ENCODE assay signal across 8 cellular contexts in genomic region chr16:78100162-78100467, GRCh38. TPM values are rescaled to one million over a fixed set of nuclear protein-coding genes. Genes with fewer than 3 reads are reported as not detected.
DNase-seq lines count a peak whose midpoint lies in the region; ATAC-seq, FAIRE-seq and TF ChIP-seq lines count a peak whose summit lies in the region.

No MANE protein-coding gene starts in this region.

- peaks cover 0 to 8% of the 10 kb centered on the region in 2 experiments; a peak in 1 of 3 replicates for H3K36me3 ChIP-seq in HEK293 (ENCODE audit: control insufficient read depth in 2 of 2, insufficient read depth in 1 of 2, low read length in 2 of 2)
- no peaks in the 10 kb centered on the region for H3K36me3 ChIP-seq in astrocyte (ENCODE audit: insufficient read depth, low read length)
- no peaks in the 10 kb centered on the region for H3K36me3 ChIP-seq in mesendoderm (ENCODE audit: control insufficient read depth, insufficient read depth, low read length)

- H2BK120ac ChIP-seq in mesendoderm (ENCODE audit: low read depth, low read length) = no peak overlapping the region

- peak overlapping the region; percentile 96 for H3K4me3 ChIP-seq in HEK293 (ENCODE audit: low read depth, low read length)
- peak overlapping the region; percentile 85 for H3K4me3 ChIP-seq in astrocyte (ENCODE audit: insufficient read depth, low read depth, low read length)
- peak overlapping the region; percentile 37 for H3K4me3 ChIP-seq in mesendoderm (ENCODE audit: low read length)

- H3K4ac ChIP-seq in mesendoderm (ENCODE audit: low read depth, low read length) = no peak overlapping the region

- TF ChIP-seq CTCF in 22Rv1 (IDR thresholded peaks at IDR 0.05) = peak; percentile 55
- no peak; the same call in 1 of the 2 replicates for TF ChIP-seq CTCF in HEK293 (tag by site-specific recombination; IDR thresholded peaks at IDR 0.05)
- no peak for TF ChIP-seq CTCF in astrocyte (IDR thresholded peaks at IDR 0.05; ENCODE audit: insufficient read depth, low read depth, low read length)

- H3K4me1 ChIP-seq in HEK293 (ENCODE audit: control insufficient read depth, insufficient read depth, low read length) = 0 out of 2 replicates have a peak, but pooled peaks cover 2% of the 10 kb centered on the region
- H3K4me1 ChIP-seq in astrocyte (ENCODE audit: insufficient read depth, low read length) = peaks cover 2% of the 10 kb centered on the region
- H3K4me1 ChIP-seq in mesendoderm (ENCODE audit: control insufficient read depth, low read depth, low read length) = no peaks in the 10 kb centered on the region

- no peaks in the 10 kb centered on the region for H4K20me1 ChIP-seq in astrocyte (ENCODE audit: insufficient read depth, low read length)

- H4K8ac ChIP-seq in mesendoderm (ENCODE audit: low read depth, low read length) = no peak overlapping the region

- H3K27ac ChIP-seq in 22Rv1 (peak overlapping the region; percentile 91), HEK293 (ENCODE audit: extremely low read depth, low read depth, low read length) (peak overlapping the region; percentile 86; the same call in 1 of the 2 replicates), astrocyte (ENCODE audit: low read depth, low read length) (no peak overlapping the region), mesendoderm (ENCODE audit: low read depth, low read length) (no peak overlapping the region)

- H2AFZ ChIP-seq in astrocyte (ENCODE audit: low read depth, low read length) = peak overlapping the region; percentile 100

- H3K4me3 Mint-ChIP-seq in astrocyte (ENCODE audit: unreplicated experiment) = peak overlapping the region; percentile 91

- POLR2A ChIA-PET in HEK293 (lab: Yijun Ruan, JAX) = interaction anchor here (0.6 to 0.7 kb wide), 2 partner anchors 17 to 632 kb away, joined by 3 read pairs; no protein-coding TSS in a partner anchor

- no peaks in the 10 kb centered on the region for H3K9me3 ChIP-seq in HEK293 (ENCODE audit: control insufficient read depth, insufficient read depth, low read depth, low read length)
- H3K9me3 ChIP-seq in astrocyte (ENCODE audit: insufficient read depth, low read depth, low read length) = no peaks in the 10 kb centered on the region

- peaks cover 2% of the 10 kb centered on the region for H3K79me1 ChIP-seq in mesendoderm (ENCODE audit: low read length)

- H3K4me1 Mint-ChIP-seq in astrocyte (ENCODE audit: low read depth, unreplicated experiment) = no peaks in the 10 kb centered on the region

- DNase-seq in astrocyte (ENCODE audit: low read depth) (no peak), mesendoderm (no peak), NCI-H2171 (lab: John Stamatoyannopoulos, UW) (no peak), activated gamma-delta T cell treated with Interleukin-2 at 50 U/mL for 16 hours (no peak), left lobe of liver (ENCODE audit: low spot score) (no peak)

- H3K9ac ChIP-seq in astrocyte (ENCODE audit: low read length) = peak overlapping the region; percentile 88
- H3K9ac ChIP-seq in mesendoderm (ENCODE audit: low read length) = peak overlapping the region; percentile 72

- H3K27me3 ChIP-seq in astrocyte (ENCODE audit: insufficient read depth, low read length) = no peaks in the 10 kb centered on the region
- H3K27me3 ChIP-seq in mesendoderm (ENCODE audit: insufficient read depth, low read length, poor library complexity) = no peaks in the 10 kb centered on the region

- H3K23ac ChIP-seq in mesendoderm (ENCODE audit: low read length) = no peak overlapping the region

- H2BK5ac ChIP-seq in mesendoderm (ENCODE audit: low read length) = no peak overlapping the region

- FAIRE-seq in astrocyte (lab: Jason Lieb, UNC) = no peak

- peak overlapping the region; percentile 81 for H3K56ac ChIP-seq in mesendoderm (ENCODE audit: low read length)

- H2BK15ac ChIP-seq in mesendoderm (replicated peaks; ENCODE audit: low read depth) = no peak overlapping the region

- H3K4me2 ChIP-seq in astrocyte (ENCODE audit: low read length) = peak overlapping the region; percentile 83
- peak overlapping the region; percentile 80 for H3K4me2 ChIP-seq in mesendoderm (ENCODE audit: low read length)

- no peaks in the 10 kb centered on the region for H3K27me3 Mint-ChIP-seq in astrocyte (ENCODE audit: low read depth, unreplicated experiment)

- H2AK5ac ChIP-seq in mesendoderm (ENCODE audit: low read length) = no peak overlapping the region

- CTCF ChIA-PET in HEK293 (lab: Yijun Ruan, JAX) = interaction anchor here (0.5 to 2.0 kb wide), 23 partner anchors 10 to 1887 kb away, joined by 3 to 10 read pairs (median 3); no protein-coding TSS in a partner anchor

- ATAC-seq in HG03175 (IDR thresholded peaks at IDR 0.05; ENCODE audit: unreplicated experiment) (no peak), left lobe of liver (no peak)

- no peak overlapping the region for H3K27ac Mint-ChIP-seq in astrocyte (ENCODE audit: unreplicated experiment)

- H3K36me3 Mint-ChIP-seq in astrocyte (ENCODE audit: low read depth, unreplicated experiment) = no peaks in the 10 kb centered on the region

- no peak overlapping the region for H3K18ac ChIP-seq in mesendoderm (ENCODE audit: low read length)

- H3K9me3 Mint-ChIP-seq in astrocyte (ENCODE audit: unreplicated experiment) = peaks cover 5% of the 10 kb centered on the region

- no peaks in the 10 kb centered on the region for H3K79me2 ChIP-seq in astrocyte (ENCODE audit: insufficient read depth, low read length)
- H3K79me2 ChIP-seq in mesendoderm (ENCODE audit: control insufficient read depth, insufficient read depth, low read length) = no peaks in the 10 kb centered on the region

- H4K5ac ChIP-seq in mesendoderm (ENCODE audit: low read length) = no peak overlapping the region

- no CpG with 5 or more reads among the region's 6 CpGs for WGBS in mesendoderm (ENCODE audit: extremely low coverage, insufficient coverage, low lambda C conversion rate)

TF ChIP-seq in HEK293, 187 proteins besides CTCF, POLR2A, EP300 and RAD21 (continues in another document):
- TF ChIP-seq ZNF837 (tag by site-specific recombination; IDR thresholded peaks at IDR 0.05) = no peak
- no peak for TF ChIP-seq ZNF404 (tag by site-specific recombination; IDR thresholded peaks at IDR 0.05)
- TF ChIP-seq PRDM10 (tag by site-specific recombination; IDR thresholded peaks at IDR 0.05) = no peak
- TF ChIP-seq ZBTB17 (tag by site-specific recombination; IDR thresholded peaks at IDR 0.05) = no peak
- TF ChIP-seq ZNF555 (tag by site-specific recombination; conservative IDR thresholded peaks at IDR 0.05) = no peak
- no peak for TF ChIP-seq YY2 (tag by site-specific recombination; IDR thresholded peaks at IDR 0.05)
- no peak for TF ChIP-seq ZNF416 (tag by site-specific recombination; IDR thresholded peaks at IDR 0.05)
- TF ChIP-seq ZNF155 (tag by site-specific recombination; IDR thresholded peaks at IDR 0.05) = no peak
- no peak for TF ChIP-seq REST (tag by site-specific recombination; IDR thresholded peaks at IDR 0.05)
- TF ChIP-seq ZNF37A (tag by site-specific recombination; IDR thresholded peaks at IDR 0.05) = no peak
- TF ChIP-seq GLI4 (tag by site-specific recombination; IDR thresholded peaks at IDR 0.05) = no peak

RNA-seq across cellular contexts. Expression of gene WWOX, which starts 0.7 kb away (rescaled TPM):
- total RNA-seq in astrocyte (7.1 and 7.3 TPM in 2 replicates), left lobe of liver (15.1 TPM)
- polyA plus RNA-seq in mesendoderm (2013, experiment 1 of 2) = 10.8 TPM
- polyA plus RNA-seq in mesendoderm (2013, experiment 2 of 2) = 10.3 TPM

Comparison
In these comparisons a context has a peak if more than half of its experiments do, and no peak if none do; other contexts are left out.
1. H3K27ac ChIP-seq: peak in 22Rv1 (single experiment) and HEK293 (single experiment); none in astrocyte (single experiment) and mesendoderm (single experiment).
2. H3K4me3 ChIP-seq: peak in every context shown above with its lines; median percentile 96 in HEK293; 85 in astrocyte; 37 in mesendoderm.